8 cellular contexts compared by ENCODE assay signal in the genomic region with DNA sequence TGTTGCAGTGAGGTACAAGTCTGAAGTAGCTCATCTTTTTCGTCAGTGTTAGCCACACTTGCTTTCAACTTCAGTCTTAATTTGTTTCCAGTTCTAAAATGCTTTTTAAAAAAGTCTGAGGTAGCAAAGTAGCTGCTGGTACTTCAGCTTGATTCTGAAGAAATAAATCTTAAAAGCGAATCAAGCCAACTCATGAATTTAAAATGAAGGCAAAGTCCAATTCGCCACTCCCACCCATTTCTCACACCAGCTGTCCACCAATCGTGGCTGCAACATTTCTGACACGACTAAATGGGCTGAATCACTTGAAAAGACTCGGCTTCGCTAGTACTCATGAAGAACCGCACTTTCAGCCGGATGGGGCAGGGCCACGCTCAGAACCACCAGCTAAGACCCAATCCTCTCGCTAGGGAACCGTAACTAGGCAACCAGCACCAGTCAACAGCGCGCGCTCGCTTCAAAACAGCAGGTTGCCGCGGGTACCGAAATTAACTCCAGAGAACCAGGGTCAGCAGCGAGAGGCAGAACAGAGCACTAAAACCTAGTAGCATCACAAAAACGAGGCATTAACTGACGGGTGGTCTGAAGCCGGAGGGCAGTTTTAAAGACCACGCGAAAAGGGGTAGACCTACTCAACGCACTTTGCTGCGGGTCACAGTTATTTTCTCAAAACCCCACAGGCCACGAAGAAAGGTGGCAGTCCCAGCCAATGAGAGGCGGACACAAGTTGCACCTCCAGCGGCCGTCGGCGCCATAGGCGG. TPM values are rescaled to one million over a fixed set of nuclear protein-coding genes. Genes with fewer than 3 reads are reported as not detected.
DNase-seq lines count a peak whose midpoint lies in the region; TF ChIP-seq lines count a peak whose summit lies in the region.

No MANE protein-coding gene starts in this region.

- POLR2A ChIA-PET in HEK293 (lab: Yijun Ruan, JAX), result interaction anchor here (0.9 to 4.0 kb wide), 23 partner anchors 7 to 1234 kb away, joined by 3 to 80 read pairs (median 7); partner anchors contain the start of genes AHI1, HBS1L, IL20RA and MAP7

- H3K36me3 ChIP-seq in HEK293 (ENCODE audit: control insufficient read depth in 2 of 2, insufficient read depth in 1 of 2, low read length in 2 of 2) (no peaks in the 10 kb centered on the region), vagina (no peaks in the 10 kb centered on the region)

- no peaks in the 10 kb centered on the region for H3K9me3 ChIP-seq in HEK293 (ENCODE audit: control insufficient read depth, insufficient read depth, low read depth, low read length)
- H3K9me3 ChIP-seq in vagina, result no peaks in the 10 kb centered on the region

- intact Hi-C loops in vagina (cut with DNase I), result loop anchor here (5.0 kb wide), 1 partner anchor 791 kb away; the partner anchor contains the start of gene AHI1

- TF ChIP-seq POLR2A in vagina (IDR thresholded peaks at IDR 0.05), result no peak

- peaks cover 21% of the 10 kb centered on the region for H3K4me1 ChIP-seq in HEK293 (ENCODE audit: control insufficient read depth, insufficient read depth, low read length)
- H3K4me1 ChIP-seq in vagina, result peaks cover 64% of the 10 kb centered on the region

- DNase-seq in G401 (ENCODE audit: low spot score) (peak; percentile 71), NAMALWA (ENCODE audit: low spot score) (peak; percentile 96), T1000 (lab: John Stamatoyannopoulos, UW) (peak; percentile 78), astrocyte of the cerebellum (ENCODE audit: low read depth) (peak; percentile 88), hepatic stellate cell (ENCODE audit: low spot score) (peak; percentile 88), putamen (ENCODE audit: low spot score) (peak; percentile 75), vagina (ENCODE audit: extremely low spot score in 2 of 2) (peak in 1 of 2 donors; percentile 94)

- H3K27me3 ChIP-seq in vagina, result no peaks in the 10 kb centered on the region

- in situ Hi-C loops in G401 (cut with HindIII; ENCODE audit: low sequenced_read_pairs) (no loop called here), astrocyte of the cerebellum (cut with HindIII; ENCODE audit: low sequenced_read_pairs) (no loop called here)

- CTCF ChIA-PET in HEK293 (lab: Yijun Ruan, JAX), result interaction anchor here (0.5 to 1.7 kb wide), 10 partner anchors 8 to 794 kb away, joined by 3 to 15 read pairs (median 4); no protein-coding TSS in a partner anchor

- TF ChIP-seq CTCF in HEK293 (tag by site-specific recombination; IDR thresholded peaks at IDR 0.05) (no peak; the same call in 1 of the 2 replicates), astrocyte of the cerebellum (IDR thresholded peaks at IDR 0.05; ENCODE audit: low read depth, low read length, missing control alignments) (peak; percentile 33), vagina (IDR thresholded peaks at IDR 0.05) (peak in 1 of 3 experiments; percentile 50)

- H3K4me3 ChIP-seq in HEK293 (ENCODE audit: low read depth, low read length), result peak overlapping the region; percentile 79
- H3K4me3 ChIP-seq in astrocyte of the cerebellum (ENCODE audit: low read depth, low read length), result peak overlapping the region; percentile 98
- H3K4me3 ChIP-seq in vagina, result peak overlapping the region; percentile 93 to 94

- peak overlapping the region; percentile 95 for H3K27ac ChIP-seq in HEK293 (ENCODE audit: extremely low read depth, low read depth, low read length)
- peak overlapping the region; percentile 100 for H3K27ac ChIP-seq in vagina

TF ChIP-seq in HEK293, 187 proteins besides CTCF, POLR2A, EP300 and RAD21 (continues in another document):
- TF ChIP-seq ZNF18 (tag by site-specific recombination; IDR thresholded peaks at IDR 0.05) (no peak), ZNF610 (tag by site-specific recombination; IDR thresholded peaks at IDR 0.05; ENCODE audit: borderline replicate concordance) (no peak), ZNF138 (tag by site-specific recombination; IDR thresholded peaks at IDR 0.05; ENCODE audit: borderline replicate concordance) (no peak), ZNF24 (tag by site-specific recombination; IDR thresholded peaks at IDR 0.05) (peak; percentile 17; the same call in 1 of the 2 replicates), GLI2 (tag by site-specific recombination; IDR thresholded peaks at IDR 0.05; ENCODE audit: borderline replicate concordance, low read depth) (no peak), ZNF148 (tag by site-specific recombination; IDR thresholded peaks at IDR 0.05; ENCODE audit: borderline replicate concordance) (no peak), ZNF777 (tag by site-specific recombination; IDR thresholded peaks at IDR 0.05; ENCODE audit: borderline replicate concordance) (no peak), ZNF423 (tag by site-specific recombination; IDR thresholded peaks at IDR 0.05) (no peak), GLIS1 (tag by site-specific recombination; IDR thresholded peaks at IDR 0.05) (no peak), ZNF362 (tag by site-specific recombination; IDR thresholded peaks at IDR 0.05) (no peak)
- TF ChIP-seq, protein P1, sequence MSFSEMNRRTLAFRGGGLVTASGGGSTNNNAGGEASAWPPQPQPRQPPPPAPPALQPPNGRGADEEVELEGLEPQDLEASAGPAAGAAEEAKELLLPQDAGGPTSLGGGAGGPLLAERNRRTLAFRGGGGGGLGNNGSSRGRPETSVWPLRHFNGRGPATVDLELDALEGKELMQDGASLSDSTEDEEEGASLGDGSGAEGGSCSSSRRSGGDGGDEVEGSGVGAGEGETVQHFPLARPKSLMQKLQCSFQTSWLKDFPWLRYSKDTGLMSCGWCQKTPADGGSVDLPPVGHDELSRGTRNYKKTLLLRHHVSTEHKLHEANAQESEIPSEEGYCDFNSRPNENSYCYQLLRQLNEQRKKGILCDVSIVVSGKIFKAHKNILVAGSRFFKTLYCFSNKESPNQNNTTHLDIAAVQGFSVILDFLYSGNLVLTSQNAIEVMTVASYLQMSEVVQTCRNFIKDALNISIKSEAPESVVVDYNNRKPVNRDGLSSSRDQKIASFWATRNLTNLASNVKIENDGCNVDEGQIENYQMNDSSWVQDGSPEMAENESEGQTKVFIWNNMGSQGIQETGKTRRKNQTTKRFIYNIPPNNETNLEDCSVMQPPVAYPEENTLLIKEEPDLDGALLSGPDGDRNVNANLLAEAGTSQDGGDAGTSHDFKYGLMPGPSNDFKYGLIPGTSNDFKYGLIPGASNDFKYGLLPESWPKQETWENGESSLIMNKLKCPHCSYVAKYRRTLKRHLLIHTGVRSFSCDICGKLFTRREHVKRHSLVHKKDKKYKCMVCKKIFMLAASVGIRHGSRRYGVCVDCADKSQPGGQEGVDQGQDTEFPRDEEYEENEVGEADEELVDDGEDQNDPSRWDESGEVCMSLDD (tag by site-specific recombination; IDR thresholded peaks at IDR 0.05), result no peak

RNA-seq across cellular contexts. Expression of gene BCLAF1, which starts 0.9 kb away (rescaled TPM):
- 41.0 and 65.5 TPM in 2 replicates for total RNA-seq in G401 (2014; rRNA removed; shearing (Covaris generic))
- 97.0 TPM for total RNA-seq in vagina

RNA-seq across cellular contexts. Expression of gene MTFR2, which starts 38.6 kb away (rescaled TPM):
- 6.0 and 13.5 TPM in 2 replicates for total RNA-seq in G401 (2014; rRNA removed; shearing (Covaris generic))
- total RNA-seq in vagina, result 1.2 TPM
